Comparison of ENCODE assay signal across 8 cellular contexts in genomic region chr4:53364624-53365023, GRCh38. TPM values are rescaled to one million over a fixed set of nuclear protein-coding genes. Genes with fewer than 3 reads are reported as not detected.
A peak's percentile ranks its signal among the peaks of the same experiment; 100 is the strongest.
DNase-seq lines count a peak whose midpoint lies in the region; ATAC-seq and TF ChIP-seq lines count a peak whose summit lies in the region.

No MANE protein-coding gene starts in this region.

- POLR2A ChIA-PET in naive thymus-derived CD8-positive, alpha-beta T cell (lab: Charles Lee), result interaction anchor here (1.2 to 3.0 kb wide), 2 partner anchors 10 to 13 kb away, joined by 4 to 23 read pairs; partner anchors contain the start of gene FIP1L1

- no peaks in the 10 kb centered on the region for H3K36me3 Mint-ChIP-seq in IgD-negative memory B cell
- H3K36me3 Mint-ChIP-seq in naive thymus-derived CD8-positive, alpha-beta T cell, result peaks cover 0 to 7% (median 0%) of the 10 kb centered on the region in 3 donors

- DNase-seq in AG09309 (ENCODE audit: low read depth) (no peak), cardiac fibroblast (ENCODE audit: low read depth in 2 of 2) (no peak), posterior cingulate gyrus (no peak), DMS53 (lab: John Stamatoyannopoulos, UW) (no peak), mesenteric fat pad (ENCODE audit: low spot score) (no peak)
- no peak for DNase-seq in naive thymus-derived CD8-positive, alpha-beta T cell
- DNase-seq in activated CD4-positive, CD25-positive, alpha-beta regulatory T cell (lab: John Stamatoyannopoulos, UW), result no peak

- peak overlapping the region; percentile 8 to 98 (median 96) for H3K27ac Mint-ChIP-seq in IgD-negative memory B cell
- H3K27ac Mint-ChIP-seq in naive thymus-derived CD8-positive, alpha-beta T cell, result peak overlapping the region; percentile 16 to 99 (median 98)

- TF ChIP-seq CTCF in AG09309 (IDR thresholded peaks at IDR 0.05; ENCODE audit: control insufficient read depth, insufficient read depth, low read depth, low read length, missing control alignments) (no peak), cardiac fibroblast (IDR thresholded peaks at IDR 0.05; ENCODE audit: low read depth, low read length) (no peak)

- H3K27me3 Mint-ChIP-seq in IgD-negative memory B cell, result no peaks in the 10 kb centered on the region
- H3K27me3 Mint-ChIP-seq in naive thymus-derived CD8-positive, alpha-beta T cell, result no peaks in the 10 kb centered on the region

- H3K4me3 ChIP-seq in AG09309 (ENCODE audit: control insufficient read depth, low read depth, low read length) (peak overlapping the region; percentile 63), cardiac fibroblast (replicated peaks in 1 of 2; ENCODE audit: low read depth in 2 of 2, low read length in 2 of 2) (peak overlapping the region; percentile 91 to 95)

- intact Hi-C loops in posterior cingulate gyrus (cut with DNase I), result no loop called here

- H3K4me1 Mint-ChIP-seq in IgD-negative memory B cell, result peaks cover 28 to 54% (median 47%) of the 10 kb centered on the region in 3 donors
- peaks cover 39 to 70% (median 60%) of the 10 kb centered on the region in 4 donors for H3K4me1 Mint-ChIP-seq in naive thymus-derived CD8-positive, alpha-beta T cell

- peak overlapping the region; percentile 93 to 99 (median 98) for H3K4me3 Mint-ChIP-seq in IgD-negative memory B cell
- peak overlapping the region; percentile 92 to 99 (median 96) for H3K4me3 Mint-ChIP-seq in naive thymus-derived CD8-positive, alpha-beta T cell

- ATAC-seq in naive thymus-derived CD8-positive, alpha-beta T cell, result no peak

- no peaks in the 10 kb centered on the region for H3K9me3 Mint-ChIP-seq in IgD-negative memory B cell
- H3K9me3 Mint-ChIP-seq in naive thymus-derived CD8-positive, alpha-beta T cell, result no peaks in the 10 kb centered on the region

RNA-seq across cellular contexts. Expression of gene SCFD2, which starts 1.2 kb away (rescaled TPM):
- 17.2 TPM for polyA plus RNA-seq in IgD-negative memory B cell
- total RNA-seq in naive thymus-derived CD8-positive, alpha-beta T cell, result 10 to 100 TPM; 14.3 to 14.8 TPM
- polyA plus RNA-seq in naive thymus-derived CD8-positive, alpha-beta T cell, result 10 to 100 TPM; 17.2 to 21.7 (median 18.9) TPM
- 23.3 TPM for total RNA-seq in mesenteric fat pad

RNA-seq across cellular contexts. Expression of gene FIP1L1, which starts 12.8 kb away (rescaled TPM):
- polyA plus RNA-seq in IgD-negative memory B cell, result 63.4 TPM
- 10 to 100 TPM; 88.0 to 91.7 TPM for total RNA-seq in naive thymus-derived CD8-positive, alpha-beta T cell
- 10 to 100 TPM; 55.3 to 72.2 (median 65.7) TPM for polyA plus RNA-seq in naive thymus-derived CD8-positive, alpha-beta T cell
- total RNA-seq in mesenteric fat pad, result 33.2 TPM
